19 cellular contexts compared by ENCODE assay signal in the genomic region with DNA sequence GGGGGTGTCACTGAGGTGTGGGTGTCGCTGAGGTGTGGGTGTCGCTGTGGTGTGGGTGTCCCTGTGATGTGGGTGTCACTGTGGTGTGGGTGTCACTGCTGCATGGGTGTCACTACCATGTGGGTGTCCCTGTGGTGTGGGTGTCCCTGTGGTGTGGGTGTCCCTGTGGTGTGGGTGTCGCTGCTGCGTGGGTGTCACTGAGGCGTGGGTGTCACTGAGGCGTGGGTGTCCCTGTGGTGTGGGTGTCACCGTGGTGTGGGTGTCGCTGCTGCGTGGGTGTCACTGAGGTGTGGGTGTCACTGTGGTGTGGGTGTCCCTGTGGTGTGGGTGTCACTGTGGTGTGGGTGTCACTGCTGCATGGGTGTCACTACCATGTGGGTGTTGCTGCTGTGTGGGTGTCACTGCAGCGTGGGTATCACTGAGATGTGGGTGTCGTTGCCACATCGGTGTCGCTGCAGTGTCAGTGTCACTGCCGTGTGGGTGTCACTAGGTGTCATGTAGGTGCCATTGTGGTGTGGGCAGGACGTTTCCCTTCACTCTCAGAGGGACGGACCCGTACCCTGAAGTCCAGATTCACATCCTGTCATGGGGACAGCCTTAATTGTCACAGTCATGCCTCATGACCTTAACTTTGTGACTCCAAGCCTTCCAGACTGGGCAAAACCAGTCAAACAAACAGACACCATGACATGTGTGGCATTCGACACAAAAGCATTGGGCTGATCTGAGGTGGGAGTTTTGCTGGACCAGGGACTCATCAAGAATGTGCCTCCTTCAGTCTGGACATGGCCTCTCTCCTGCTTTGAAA. TPM values are rescaled to one million over a fixed set of nuclear protein-coding genes. Genes with fewer than 3 reads are reported as not detected.
DNase-seq lines count a peak whose midpoint lies in the region; ATAC-seq and TF ChIP-seq lines count a peak whose summit lies in the region.
"Had no signal": no experiment of that assay in that cellular context is flagged by ENCODE, and none has a peak within 500 bp of the region (broad histone marks: within the 10 kb centered on the region; RNA-seq: fewer than 3 reads in every experiment).

No MANE protein-coding gene starts in this region.

- no peak overlapping the region for H3K4me3 Mint-ChIP-seq in activated naive CD8-positive, alpha-beta T cell treated with anti-CD3 and anti-CD28 coated beads, Interleukin-2, amount 50 U/mL, for 24 hours
- no peak overlapping the region for H3K4me3 Mint-ChIP-seq in activated naive CD8-positive, alpha-beta T cell treated with anti-CD3 and anti-CD28 coated beads for 36 hours
- no peak overlapping the region for H3K4me3 Mint-ChIP-seq in T-helper 2 cell treated with Interferon-gamma antibody and Interleukin-4, amounts not matched to agents 5 μg/mL and 100 μg/mL, for 36 hours
- H3K4me3 Mint-ChIP-seq in immature natural killer cell (peak overlapping the region; percentile 54 to 84 (median 81)), type B pancreatic cell (no peak overlapping the region)
- H3K4me3 Mint-ChIP-seq: activated naive CD8-positive, alpha-beta T cell; activated T-cell treated with anti-CD3 and anti-CD28 coated beads, Interleukin-2, amount 50 U/mL, for 72 hours; CD14-positive monocyte had no signal

- TF ChIP-seq POLR2A in suprapubic skin (IDR thresholded peaks at IDR 0.05) = no peak

- peaks cover 4% of the 10 kb centered on the region for H3K36me3 Mint-ChIP-seq in activated naive CD8-positive, alpha-beta T cell treated with anti-CD3 and anti-CD28 coated beads, Interleukin-2, amount 50 U/mL, for 24 hours (ENCODE audit: low read depth)
- peaks cover 4% of the 10 kb centered on the region for H3K36me3 Mint-ChIP-seq in activated naive CD8-positive, alpha-beta T cell treated with anti-CD3 and anti-CD28 coated beads for 36 hours
- H3K36me3 Mint-ChIP-seq in T-helper 2 cell treated with Interferon-gamma antibody and Interleukin-4, amounts not matched to agents 5 μg/mL and 100 μg/mL, for 36 hours (ENCODE audit: low read depth) = no peaks in the 10 kb centered on the region
- H3K36me3 Mint-ChIP-seq in immature natural killer cell = peaks cover 0 to 3% (median 0%) of the 10 kb centered on the region in 3 donors
- no peaks in the 10 kb centered on the region for H3K36me3 Mint-ChIP-seq in type B pancreatic cell
- H3K36me3 Mint-ChIP-seq: CD14-positive monocyte had no signal

- peak overlapping the region; percentile 91 for H3K27ac Mint-ChIP-seq in activated naive CD8-positive, alpha-beta T cell treated with anti-CD3 and anti-CD28 coated beads, Interleukin-2, amount 50 U/mL, for 24 hours
- no peak overlapping the region for H3K27ac Mint-ChIP-seq in activated naive CD8-positive, alpha-beta T cell treated with anti-CD3 and anti-CD28 coated beads for 36 hours
- H3K27ac Mint-ChIP-seq in T-helper 2 cell treated with Interferon-gamma antibody and Interleukin-4, amounts not matched to agents 5 μg/mL and 100 μg/mL, for 36 hours = peak overlapping the region; percentile 55
- H3K27ac Mint-ChIP-seq in immature natural killer cell (peak overlapping the region; percentile 91 to 99 (median 96)), type B pancreatic cell (no peak overlapping the region)
- H3K27ac Mint-ChIP-seq: CD14-positive monocyte had no signal

- H3K36me3 ChIP-seq in suprapubic skin = no peaks in the 10 kb centered on the region
- H3K36me3 ChIP-seq: pancreas had no signal

- H3K27ac ChIP-seq in suprapubic skin = no peak overlapping the region
- H3K27ac ChIP-seq: pancreas had no signal

- H3K27me3 Mint-ChIP-seq in activated naive CD8-positive, alpha-beta T cell treated with anti-CD3 and anti-CD28 coated beads, Interleukin-2, amount 50 U/mL, for 24 hours = peaks cover 17% of the 10 kb centered on the region
- H3K27me3 Mint-ChIP-seq in activated naive CD8-positive, alpha-beta T cell treated with anti-CD3 and anti-CD28 coated beads for 36 hours = peaks cover 18% of the 10 kb centered on the region
- peaks cover 15% of the 10 kb centered on the region for H3K27me3 Mint-ChIP-seq in T-helper 2 cell treated with Interferon-gamma antibody and Interleukin-4, amounts not matched to agents 5 μg/mL and 100 μg/mL, for 36 hours (ENCODE audit: low read depth)
- peaks cover 43 to 77% (median 75%) of the 10 kb centered on the region in 3 donors for H3K27me3 Mint-ChIP-seq in immature natural killer cell (ENCODE audit: low read depth in 3 of 3)
- peaks cover 2% of the 10 kb centered on the region for H3K27me3 Mint-ChIP-seq in type B pancreatic cell

- H3K4me1 ChIP-seq in suprapubic skin = peaks cover 16% of the 10 kb centered on the region

- TF ChIP-seq EP300 in suprapubic skin (IDR thresholded peaks at IDR 0.05) = no peak

- H3K9me3 Mint-ChIP-seq in activated naive CD8-positive, alpha-beta T cell treated with anti-CD3 and anti-CD28 coated beads, Interleukin-2, amount 50 U/mL, for 24 hours = no peaks in the 10 kb centered on the region
- H3K9me3 Mint-ChIP-seq in activated naive CD8-positive, alpha-beta T cell treated with anti-CD3 and anti-CD28 coated beads for 36 hours = peaks cover 3% of the 10 kb centered on the region
- no peaks in the 10 kb centered on the region for H3K9me3 Mint-ChIP-seq in T-helper 2 cell treated with Interferon-gamma antibody and Interleukin-4, amounts not matched to agents 5 μg/mL and 100 μg/mL, for 36 hours
- H3K9me3 Mint-ChIP-seq in immature natural killer cell = peaks cover 14 to 18% (median 15%) of the 10 kb centered on the region in 6 donors
- no peaks in the 10 kb centered on the region for H3K9me3 Mint-ChIP-seq in type B pancreatic cell

- no peaks in the 10 kb centered on the region for H3K9me3 ChIP-seq in suprapubic skin
- H3K9me3 ChIP-seq: pancreas had no signal

- no peak overlapping the region for H3K4me3 ChIP-seq in suprapubic skin
- H3K4me3 ChIP-seq: K562, pancreas had no signal

- H3K4me1 Mint-ChIP-seq in activated naive CD8-positive, alpha-beta T cell treated with anti-CD3 and anti-CD28 coated beads, Interleukin-2, amount 50 U/mL, for 24 hours = peaks cover 16% of the 10 kb centered on the region
- H3K4me1 Mint-ChIP-seq in activated naive CD8-positive, alpha-beta T cell treated with anti-CD3 and anti-CD28 coated beads for 36 hours = peaks cover 7% of the 10 kb centered on the region
- H3K4me1 Mint-ChIP-seq in T-helper 2 cell treated with Interferon-gamma antibody and Interleukin-4, amounts not matched to agents 5 μg/mL and 100 μg/mL, for 36 hours (ENCODE audit: low read depth) = peaks cover 4% of the 10 kb centered on the region
- H3K4me1 Mint-ChIP-seq in immature natural killer cell (peaks cover 38 to 41% of the 10 kb centered on the region in 2 donors), type B pancreatic cell (ENCODE audit: unreplicated experiment) (no peaks in the 10 kb centered on the region)
- H3K4me1 Mint-ChIP-seq: CD14-positive monocyte had no signal

- no peak for DNase-seq in activated naive CD8-positive, alpha-beta T cell treated with anti-CD3 and anti-CD28 coated beads, Interleukin-2, amount 50 U/mL, for 24 hours
- no peak for DNase-seq in activated naive CD8-positive, alpha-beta T cell treated with anti-CD3 and anti-CD28 coated beads for 36 hours
- no peak for DNase-seq in T-helper 2 cell treated with Interferon-gamma antibody and Interleukin-4, amounts not matched to agents 5 μg/mL and 100 μg/mL, for 36 hours (ENCODE audit: low spot score)
- peak; percentile 59 to 75 (median 69) for DNase-seq in immature natural killer cell
- DNase-seq in type B pancreatic cell (ENCODE audit: extremely low spot score, unreplicated experiment) = peak; percentile 15
- DNase-seq in cortex of kidney (lab: John Stamatoyannopoulos, UW) = no peak
- no peak for DNase-seq in suprapubic skin (ENCODE audit: low spot score in 2 of 2)
- DNase-seq: activated T-cell treated with anti-CD3 and anti-CD28 coated beads, Interleukin-2, amount 50 U/mL, for 72 hours; HCEC 1CT; mammary epithelial cell; NCI-H146; NCI-H2171; NCI-H524 treated with DMSO at 0.1 percent for 48 hours; pancreas had no signal

- ATAC-seq in activated naive CD8-positive, alpha-beta T cell treated with anti-CD3 and anti-CD28 coated beads, Interleukin-2, amount 50 U/mL, for 24 hours = peak; percentile 24
- ATAC-seq in GM18868 (IDR thresholded peaks at IDR 0.05; ENCODE audit: unreplicated experiment) = no peak
- ATAC-seq: activated T-cell treated with anti-CD3 and anti-CD28 coated beads, Interleukin-2, amount 50 U/mL, for 72 hours; pancreas; sciatic nerve had no signal

- TF ChIP-seq CTCF in type B pancreatic cell (conservative IDR thresholded peaks at IDR 0.05) (no peak), suprapubic skin (IDR thresholded peaks at IDR 0.05) (no peak)

- 93% methylated on average over 8 of the region's 18 CpGs for WGBS in suprapubic skin

- no peaks in the 10 kb centered on the region for H3K27me3 ChIP-seq in suprapubic skin
- H3K27me3 ChIP-seq: pancreas had no signal

RNA-seq across cellular contexts. Expression of gene GAS6, which starts 12.7 kb away (rescaled TPM):
- under 1 TPM; 0.16 to 0.27 TPM for total RNA-seq in activated naive CD8-positive, alpha-beta T cell treated with anti-CD3 and anti-CD28 coated beads for 36 hours
- polyA plus RNA-seq in immature natural killer cell = 1 to 10 TPM in 2 of 3 donors, not detected in 1; 1.0 to 1.2 TPM
- total RNA-seq in type B pancreatic cell (ENCODE audit: low replicate concordance) (42.9 and 102 TPM in 2 replicates), suprapubic skin (100 to 1,000 TPM; 175 to 286 (median 224) TPM)

Comparison
In these comparisons a context has a peak if more than half of its experiments do, and no peak if none do; other contexts are left out.
1. H3K27ac Mint-ChIP-seq: peak in activated naive CD8-positive, alpha-beta T cell treated with anti-CD3 and anti-CD28 coated beads, Interleukin-2, amount 50 U/mL, for 24 hours (single experiment), T-helper 2 cell treated with Interferon-gamma antibody and Interleukin-4, amounts not matched to agents 5 μg/mL and 100 μg/mL, for 36 hours (single experiment) and immature natural killer cell (6 of 6); none in activated naive CD8-positive, alpha-beta T cell treated with anti-CD3 and anti-CD28 coated beads for 36 hours (single experiment) and type B pancreatic cell (single experiment).
2. DNase-seq: peak in immature natural killer cell (3 of 3) and type B pancreatic cell (single experiment); none in activated naive CD8-positive, alpha-beta T cell treated with anti-CD3 and anti-CD28 coated beads, Interleukin-2, amount 50 U/mL, for 24 hours (single experiment), activated naive CD8-positive, alpha-beta T cell treated with anti-CD3 and anti-CD28 coated beads for 36 hours (single experiment), T-helper 2 cell treated with Interferon-gamma antibody and Interleukin-4, amounts not matched to agents 5 μg/mL and 100 μg/mL, for 36 hours (single experiment), cortex of kidney (single experiment) and suprapubic skin (0 of 2).
3. H3K4me3 Mint-ChIP-seq: peak in immature natural killer cell (5 of 5); none in activated naive CD8-positive, alpha-beta T cell treated with anti-CD3 and anti-CD28 coated beads, Interleukin-2, amount 50 U/mL, for 24 hours (single experiment), activated naive CD8-positive, alpha-beta T cell treated with anti-CD3 and anti-CD28 coated beads for 36 hours (single experiment), T-helper 2 cell treated with Interferon-gamma antibody and Interleukin-4, amounts not matched to agents 5 μg/mL and 100 μg/mL, for 36 hours (single experiment) and type B pancreatic cell (single experiment).
4. RNA of gene GAS6, which starts 12.7 kb away (total RNA-seq): 175 to 286 TPM in suprapubic skin and 42.9 to 102 TPM in type B pancreatic cell; 0.16 to 0.27 TPM in activated naive CD8-positive, alpha-beta T cell treated with anti-CD3 and anti-CD28 coated beads for 36 hours; every median in the first group is over 10 times any median in the second.